Comparison of ENCODE assay signal across 9 cellular contexts in genomic region chr2:27070653-27071276, GRCh38. TPM values are rescaled to one million over a fixed set of nuclear protein-coding genes. Genes with fewer than 3 reads are reported as not detected.
DNase-seq lines count a peak whose midpoint lies in the region; ATAC-seq, FAIRE-seq and TF ChIP-seq lines count a peak whose summit lies in the region.
"Had no signal": no experiment of that assay in that cellular context is flagged by ENCODE, and none has a peak within 500 bp of the region (broad histone marks: within the 10 kb centered on the region; RNA-seq: fewer than 3 reads in every experiment).

No MANE protein-coding gene starts in this region.

- H3K27ac Mint-ChIP-seq in T-helper 1 cell treated with Interleukin-12 subunit alpha and Interleukin-12 subunit beta and Interleukin-4 antibody, amounts not matched to agents 30 μg/mL and 1 μg/mL, for 36 hours = peak overlapping the region; percentile 95
- H3K27ac Mint-ChIP-seq in activated naive CD4-positive, alpha-beta T cell treated with anti-CD3 and anti-CD28 coated beads, Interleukin-2, amount 50 U/mL, for 72 hours = peak overlapping the region; percentile 94 to 97

- peaks cover 17% of the 10 kb centered on the region for H3K4me1 ChIP-seq in keratinocyte (ENCODE audit: control insufficient read depth, extremely low read depth, insufficient read depth, low read length)

- peak overlapping the region; percentile 85 for H2AFZ ChIP-seq in keratinocyte (ENCODE audit: control insufficient read depth, low read length)

- H3K27me3 Mint-ChIP-seq in T-helper 1 cell treated with Interleukin-12 subunit alpha and Interleukin-12 subunit beta and Interleukin-4 antibody, amounts not matched to agents 30 μg/mL and 1 μg/mL, for 36 hours (ENCODE audit: low read depth) = no peaks in the 10 kb centered on the region

- peaks cover 11 to 27% of the 10 kb centered on the region in 2 experiments for H3K36me3 ChIP-seq in keratinocyte (ENCODE audit: control insufficient read depth in 2 of 2, extremely low read depth in 1 of 2, insufficient read depth in 2 of 2, low read length in 2 of 2)

- no peaks in the 10 kb centered on the region for H3K27me3 ChIP-seq in keratinocyte (ENCODE audit: control insufficient read depth, extremely low read depth, insufficient read depth, low read length)

- no peak for ATAC-seq in activated naive CD4-positive, alpha-beta T cell treated with anti-CD3 and anti-CD28 coated beads, Interleukin-2, amount 50 U/mL, for 72 hours

- no peaks in the 10 kb centered on the region for H3K9me3 Mint-ChIP-seq in T-helper 1 cell treated with Interleukin-12 subunit alpha and Interleukin-12 subunit beta and Interleukin-4 antibody, amounts not matched to agents 30 μg/mL and 1 μg/mL, for 36 hours
- H3K9me3 Mint-ChIP-seq in activated naive CD4-positive, alpha-beta T cell treated with anti-CD3 and anti-CD28 coated beads, Interleukin-2, amount 50 U/mL, for 72 hours = no peaks in the 10 kb centered on the region

- H3K79me2 ChIP-seq in keratinocyte (ENCODE audit: control insufficient read depth, insufficient read depth, low read length) = peaks cover 34% of the 10 kb centered on the region

- no peak for FAIRE-seq in keratinocyte (lab: Jason Lieb, UNC)
- FAIRE-seq: A204.1 had no signal

- dilution Hi-C loops in keratinocyte (cut with MboI; ENCODE audit: extremely low pct_ligation_motif_present, low sequenced_read_pairs) = no loop called here

- peak overlapping the region; percentile 98 for H3K4me3 Mint-ChIP-seq in T-helper 1 cell treated with Interleukin-12 subunit alpha and Interleukin-12 subunit beta and Interleukin-4 antibody, amounts not matched to agents 30 μg/mL and 1 μg/mL, for 36 hours

- H3K9ac ChIP-seq in keratinocyte (ENCODE audit: control insufficient read depth, extremely low read depth, insufficient read depth, low read length) = peak overlapping the region; percentile 92

- peaks cover 38% of the 10 kb centered on the region for H3K36me3 Mint-ChIP-seq in T-helper 1 cell treated with Interleukin-12 subunit alpha and Interleukin-12 subunit beta and Interleukin-4 antibody, amounts not matched to agents 30 μg/mL and 1 μg/mL, for 36 hours (ENCODE audit: low read depth)
- H3K36me3 Mint-ChIP-seq in activated naive CD4-positive, alpha-beta T cell treated with anti-CD3 and anti-CD28 coated beads, Interleukin-2, amount 50 U/mL, for 72 hours = peaks cover 36 to 40% of the 10 kb centered on the region in 2 donors

- no peaks in the 10 kb centered on the region for H4K20me1 ChIP-seq in keratinocyte (ENCODE audit: control insufficient read depth, extremely low read depth, insufficient read depth, low read length)

- H3K9me3 ChIP-seq in keratinocyte (ENCODE audit: control insufficient read depth, low read depth, low read length) = no peaks in the 10 kb centered on the region

- no peaks in the 10 kb centered on the region for H3K9me1 ChIP-seq in keratinocyte (ENCODE audit: control insufficient read depth, extremely low read depth, insufficient read depth, low read length)

- TF ChIP-seq CTCF in keratinocyte (optimal IDR thresholded peaks at IDR 0.05 in 1 of 3, IDR thresholded peaks at IDR 0.05 in 1 of 3, conservative IDR thresholded peaks at IDR 0.05 in 1 of 3; ENCODE audit: extremely low read depth in 1 of 3, insufficient read depth in 2 of 3, low read length in 3 of 3) = no peak

- peak overlapping the region; percentile 94 for H3K4me2 ChIP-seq in keratinocyte (ENCODE audit: control insufficient read depth, extremely low read depth, insufficient read depth, low read depth, low read length)

- H3K27ac ChIP-seq in keratinocyte (ENCODE audit: control insufficient read depth, insufficient read depth, low read length) = peak overlapping the region; percentile 85
- peak overlapping the region; percentile 73 for H3K27ac ChIP-seq in temporal lobe (ENCODE audit: low read depth, low read length)

- DNase-seq in T-helper 1 cell (no peak), keratinocyte (ENCODE audit: low read depth, low spot score) (no peak), A172 (ENCODE audit: low spot score) (no peak), NCI-H1930 (lab: John Stamatoyannopoulos, UW) (no peak), activated gamma-delta T cell treated with Interleukin-2 at 50 U/mL for 16 hours (no peak)
- no peak for DNase-seq in activated naive CD4-positive, alpha-beta T cell treated with anti-CD3 and anti-CD28 coated beads, Interleukin-2, amount 50 U/mL, for 72 hours (ENCODE audit: low spot score in 2 of 2)

- H3K4me3 ChIP-seq in keratinocyte (ENCODE audit: control insufficient read depth in 2 of 3, extremely low read depth in 1 of 3, insufficient read depth in 2 of 3, low read depth in 1 of 3, low read length in 3 of 3) = peak overlapping the region; percentile 95 to 97 (median 95)

- H3K4me1 Mint-ChIP-seq in T-helper 1 cell treated with Interleukin-12 subunit alpha and Interleukin-12 subunit beta and Interleukin-4 antibody, amounts not matched to agents 30 μg/mL and 1 μg/mL, for 36 hours (ENCODE audit: low read depth) = peaks cover 56% of the 10 kb centered on the region

RNA-seq across cellular contexts. Expression of gene OST4, which starts 0.7 kb away (rescaled TPM):
- 100 to 1,000 TPM; 263 to 344 TPM for total RNA-seq in activated naive CD4-positive, alpha-beta T cell treated with anti-CD3 and anti-CD28 coated beads, Interleukin-2, amount 50 U/mL, for 72 hours
- 393 to 636 TPM (median 541 TPM) in 3 replicates for polyA plus RNA-seq in keratinocyte
- 42.3 TPM for polyA plus RNA-seq in keratinocyte (2011; ENCODE audit: low read depth)
- polyA plus RNA-seq in keratinocyte (2011; cell fraction: cytosol; rRNA removed) = 695 and 721 TPM in 2 replicates
- 135 and 166 TPM in 2 replicates for polyA plus RNA-seq in keratinocyte (2011; cell fraction: nucleus; rRNA removed)
- polyA plus RNA-seq in keratinocyte (2012; ENCODE audit: low replicate concordance) = 473 and 536 TPM in 2 replicates
- 279 to 499 TPM (median 284 TPM) in 3 replicates for polyA minus RNA-seq in keratinocyte
- polyA minus RNA-seq in keratinocyte (2011; cell fraction: cytosol; rRNA and poly(A)+ RNA removed) = 1,244 TPM
- 34.9 and 44.1 TPM in 2 replicates for polyA minus RNA-seq in keratinocyte (2011; cell fraction: nucleus; rRNA and poly(A)+ RNA removed)
- total RNA-seq in temporal lobe = 132 TPM
- total RNA-seq in A172 (2014; rRNA removed; shearing (Covaris generic)) = 334 and 356 TPM in 2 replicates

RNA-seq across cellular contexts. Expression of gene EMILIN1, which starts 7.7 kb away (rescaled TPM):
- under 1 TPM; 0.52 to 0.78 TPM for total RNA-seq in activated naive CD4-positive, alpha-beta T cell treated with anti-CD3 and anti-CD28 coated beads, Interleukin-2, amount 50 U/mL, for 72 hours
- 0.01 to 0.06 TPM (median 0.03 TPM) in 3 replicates for polyA plus RNA-seq in keratinocyte
- not detected for polyA plus RNA-seq in keratinocyte (2011; ENCODE audit: low read depth)
- 0.06 TPM in 1 of 2 replicates, not detected in the other for polyA plus RNA-seq in keratinocyte (2011; cell fraction: cytosol; rRNA removed)
- 0.04 and 0.23 TPM in 2 replicates for polyA plus RNA-seq in keratinocyte (2011; cell fraction: nucleus; rRNA removed)
- 0.18 TPM in 2 replicates for polyA plus RNA-seq in keratinocyte (2012; ENCODE audit: low replicate concordance)
- 0.20 TPM in 1 of 3 replicates, not detected in the others for polyA minus RNA-seq in keratinocyte
- polyA minus RNA-seq in keratinocyte (2011; cell fraction: cytosol; rRNA and poly(A)+ RNA removed) = not detected
- polyA minus RNA-seq in keratinocyte (2011; cell fraction: nucleus; rRNA and poly(A)+ RNA removed) = not detected in 2 replicates
- total RNA-seq in temporal lobe = 3.7 TPM
- 0.10 and 0.47 TPM in 2 replicates for total RNA-seq in A172 (2014; rRNA removed; shearing (Covaris generic))

RNA-seq across cellular contexts. Expression of gene KHK, which starts 15.8 kb away (rescaled TPM):
- total RNA-seq in activated naive CD4-positive, alpha-beta T cell treated with anti-CD3 and anti-CD28 coated beads, Interleukin-2, amount 50 U/mL, for 72 hours = 10 to 100 TPM; 10.6 to 16.3 TPM
- polyA plus RNA-seq in keratinocyte = 0.06 to 0.36 TPM (median 0.21 TPM) in 3 replicates
- not detected for polyA plus RNA-seq in keratinocyte (2011; ENCODE audit: low read depth)
- 0.10 and 0.11 TPM in 2 replicates for polyA plus RNA-seq in keratinocyte (2011; cell fraction: cytosol; rRNA removed)
- polyA plus RNA-seq in keratinocyte (2011; cell fraction: nucleus; rRNA removed) = 0.07 and 0.24 TPM in 2 replicates
- polyA plus RNA-seq in keratinocyte (2012; ENCODE audit: low replicate concordance) = 0.16 and 0.46 TPM in 2 replicates
- 0.45 to 0.95 TPM in 2 of 3 replicates, not detected in the other for polyA minus RNA-seq in keratinocyte
- polyA minus RNA-seq in keratinocyte (2011; cell fraction: cytosol; rRNA and poly(A)+ RNA removed) = not detected
- polyA minus RNA-seq in keratinocyte (2011; cell fraction: nucleus; rRNA and poly(A)+ RNA removed) = not detected in 2 replicates
- total RNA-seq in temporal lobe = 5.9 TPM
- 8.7 and 10.3 TPM in 2 replicates for total RNA-seq in A172 (2014; rRNA removed; shearing (Covaris generic))

RNA-seq across cellular contexts. Expression of gene AGBL5, which starts 19.3 kb away (rescaled TPM):
- 10 to 100 TPM; 14.1 to 21.6 TPM for total RNA-seq in activated naive CD4-positive, alpha-beta T cell treated with anti-CD3 and anti-CD28 coated beads, Interleukin-2, amount 50 U/mL, for 72 hours
- 24.5 to 27.7 TPM (median 25.5 TPM) in 3 replicates for polyA plus RNA-seq in keratinocyte
- polyA plus RNA-seq in keratinocyte (2011; ENCODE audit: low read depth) = 31.7 TPM
- 26.4 and 32.9 TPM in 2 replicates for polyA plus RNA-seq in keratinocyte (2011; cell fraction: cytosol; rRNA removed)
- 12.3 and 12.4 TPM in 2 replicates for polyA plus RNA-seq in keratinocyte (2011; cell fraction: nucleus; rRNA removed)
- polyA plus RNA-seq in keratinocyte (2012; ENCODE audit: low replicate concordance) = 12.7 and 19.7 TPM in 2 replicates
- polyA minus RNA-seq in keratinocyte = 32.5 to 60.4 TPM (median 47.4 TPM) in 3 replicates
- polyA minus RNA-seq in keratinocyte (2011; cell fraction: cytosol; rRNA and poly(A)+ RNA removed) = 25.1 TPM
- polyA minus RNA-seq in keratinocyte (2011; cell fraction: nucleus; rRNA and poly(A)+ RNA removed) = 6.5 and 9.9 TPM in 2 replicates
- 10.8 TPM for total RNA-seq in temporal lobe
- 41.4 and 44.3 TPM in 2 replicates for total RNA-seq in A172 (2014; rRNA removed; shearing (Covaris generic))

RNA-seq across cellular contexts. Expression of gene TMEM214, which starts 38.0 kb away (rescaled TPM):
- total RNA-seq in activated naive CD4-positive, alpha-beta T cell treated with anti-CD3 and anti-CD28 coated beads, Interleukin-2, amount 50 U/mL, for 72 hours = 10 to 100 TPM; 54.3 to 68.0 TPM
- polyA plus RNA-seq in keratinocyte = 28.7 to 65.8 TPM (median 38.0 TPM) in 3 replicates
- 20.4 TPM for polyA plus RNA-seq in keratinocyte (2011; ENCODE audit: low read depth)
- 30.8 and 33.1 TPM in 2 replicates for polyA plus RNA-seq in keratinocyte (2011; cell fraction: cytosol; rRNA removed)
- polyA plus RNA-seq in keratinocyte (2011; cell fraction: nucleus; rRNA removed) = 90.1 and 90.9 TPM in 2 replicates
- 28.4 and 51.3 TPM in 2 replicates for polyA plus RNA-seq in keratinocyte (2012; ENCODE audit: low replicate concordance)
- 72.3 to 342 TPM (median 115 TPM) in 3 replicates for polyA minus RNA-seq in keratinocyte
- 90.9 TPM for polyA minus RNA-seq in keratinocyte (2011; cell fraction: cytosol; rRNA and poly(A)+ RNA removed)
- polyA minus RNA-seq in keratinocyte (2011; cell fraction: nucleus; rRNA and poly(A)+ RNA removed) = 70.1 and 93.2 TPM in 2 replicates
- total RNA-seq in temporal lobe = 6.9 TPM
- 53.8 and 57.7 TPM in 2 replicates for total RNA-seq in A172 (2014; rRNA removed; shearing (Covaris generic))
